8 cellular contexts compared by ENCODE assay signal in the genomic region with DNA sequence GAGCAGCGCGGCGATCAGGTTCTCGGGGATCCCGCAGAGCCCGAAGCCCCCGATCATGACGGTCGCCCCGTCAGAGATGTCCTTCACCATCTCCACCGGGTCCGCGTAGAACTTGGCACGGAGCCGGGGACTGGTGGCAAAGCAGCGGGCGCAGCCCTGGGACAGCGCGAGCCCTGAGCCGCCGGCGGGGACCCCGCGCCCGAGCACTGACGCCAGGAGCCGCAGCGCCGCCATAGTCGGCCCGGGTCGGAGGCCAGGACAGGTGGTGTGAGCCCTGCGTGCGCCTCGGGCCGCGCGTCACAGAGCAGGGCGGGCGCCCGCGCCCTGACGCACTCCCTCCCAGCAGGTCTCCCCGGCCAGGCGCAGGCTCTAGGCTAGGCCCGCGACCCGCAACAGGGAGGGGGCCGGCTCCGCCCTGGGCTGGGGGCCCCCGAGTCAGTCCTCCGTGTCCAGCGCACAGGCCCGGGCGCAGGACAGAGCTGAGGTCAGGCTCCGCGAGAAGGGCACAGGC. TPM values are rescaled to one million over a fixed set of nuclear protein-coding genes. Genes with fewer than 3 reads are reported as not detected.
DNase-seq lines count a peak whose midpoint lies in the region; ATAC-seq and TF ChIP-seq lines count a peak whose summit lies in the region.
"Not testable (repeated sequence)": the region's sequence is repeated elsewhere in the genome, so short reads cannot be mapped to it uniquely, and the experiment has no call there.

TSS of gene OXCT2 (minus strand) at position 327 of the 511 bp plus-strand sequence. CDS start at position 234, 93 bp downstream.

- H2AK5ac ChIP-seq in IMR-90 (ENCODE audit: low read depth, low read length), result not testable (repeated sequence)

- not testable (repeated sequence) for H3K18ac ChIP-seq in IMR-90 (ENCODE audit: low read depth, low read length)

- not testable (repeated sequence) for DNase-seq in IMR-90; activated CD8-positive, alpha-beta memory T cell treated with anti-CD3 and anti-CD28 coated beads, Interleukin-2, amount 10 ng/mL, durations not matched to agents 7 days and 5 days; breast epithelium (ENCODE audit: low spot score in 2 of 2); fibroblast of villous mesenchyme (ENCODE audit: low read depth); left lobe of liver (ENCODE audit: low spot score); osteoblast (ENCODE audit: insufficient read length, low spot score, missing footprints); testis

- not testable (repeated sequence) for ATAC-seq in IMR-90 (ENCODE audit: low read depth)
- peak; percentile 52 for ATAC-seq in activated CD8-positive, alpha-beta memory T cell treated with anti-CD3 and anti-CD28 coated beads, Interleukin-2, amount 10 ng/mL, durations not matched to agents 7 days and 5 days
- peak; percentile 41 for ATAC-seq in left lobe of liver

- TF ChIP-seq CTCF in IMR-90 (conservative IDR thresholded peaks at IDR 0.05; ENCODE audit: low read depth, low read length); breast epithelium (IDR thresholded peaks at IDR 0.05); fibroblast of villous mesenchyme (IDR thresholded peaks at IDR 0.05; ENCODE audit: insufficient read depth, low read depth, low read length); osteoblast (IDR thresholded peaks at IDR 0.05; ENCODE audit: extremely low read depth, low read depth, low read length); testis (IDR thresholded peaks at IDR 0.05): not testable (repeated sequence)

- peak within 1 kb of the TSS; percentile 63 for H3K4me3 Mint-ChIP-seq in activated CD8-positive, alpha-beta memory T cell treated with anti-CD3 and anti-CD28 coated beads, Interleukin-2, amount 10 ng/mL, durations not matched to agents 7 days and 5 days

- H2BK15ac ChIP-seq in IMR-90 (ENCODE audit: low read depth, low read length), result not testable (repeated sequence)

- not testable (repeated sequence) for H2BK5ac ChIP-seq in IMR-90 (ENCODE audit: low read depth, low read length, poor library complexity, severe bottlenecking)

- not testable (repeated sequence) for H3K9me1 ChIP-seq in IMR-90 (ENCODE audit: insufficient read depth, low read length)

- not testable (repeated sequence) for H3K36me3 ChIP-seq in ES-I3 (ENCODE audit: insufficient read depth, low read length); IMR-90 (ENCODE audit: control insufficient read depth, insufficient read depth, low read length); breast epithelium; osteoblast (ENCODE audit: insufficient read depth, low read length); testis (ENCODE audit: low read depth, missing control alignments)

- not testable (repeated sequence) for H4K5ac ChIP-seq in IMR-90 (ENCODE audit: low read depth, low read length)

- H3K9me3 ChIP-seq in ES-I3 (ENCODE audit: control insufficient read depth, insufficient read depth, low read length); IMR-90 (ENCODE audit: control insufficient read depth, insufficient read depth, low read length); breast epithelium; osteoblast (ENCODE audit: low read depth, low read length); testis: not testable (repeated sequence)

- H2BK120ac ChIP-seq in IMR-90 (ENCODE audit: low read depth, low read length), result not testable (repeated sequence)

- H2BK20ac ChIP-seq in IMR-90 (ENCODE audit: low read depth, low read length), result not testable (repeated sequence)

- not testable (repeated sequence) for H3K79me1 ChIP-seq in IMR-90 (ENCODE audit: low read depth in 1 of 2, low read length in 2 of 2)

- peak within 1 kb of the TSS; percentile 25; the same call in 1 of the 2 replicates for H3K4me2 ChIP-seq in IMR-90 (ENCODE audit: low read depth, low read length)
- H3K4me2 ChIP-seq in osteoblast (ENCODE audit: insufficient read depth, low read length), result peak within 1 kb of the TSS; percentile 28

- H3K27ac Mint-ChIP-seq in activated CD8-positive, alpha-beta memory T cell treated with anti-CD3 and anti-CD28 coated beads, Interleukin-2, amount 10 ng/mL, durations not matched to agents 7 days and 5 days, result not testable (repeated sequence)

- not testable (repeated sequence) for H3K27me3 Mint-ChIP-seq in activated CD8-positive, alpha-beta memory T cell treated with anti-CD3 and anti-CD28 coated beads, Interleukin-2, amount 10 ng/mL, durations not matched to agents 7 days and 5 days

- not testable (repeated sequence) for H3K4me1 ChIP-seq in ES-I3 (ENCODE audit: insufficient read depth, low read length); IMR-90 (ENCODE audit: control insufficient read depth, insufficient read depth, low read length); breast epithelium; osteoblast (ENCODE audit: insufficient read depth, low read length); testis

- H3K27ac ChIP-seq in IMR-90 (ENCODE audit: insufficient read depth, low read length); breast epithelium; osteoblast (ENCODE audit: low read depth, low read length); testis: not testable (repeated sequence)

- H4K8ac ChIP-seq in IMR-90 (ENCODE audit: low read depth in 2 of 2, low read length in 2 of 2), result peak within 1 kb of the TSS; percentile 30 to 50; a peak in 1 of 4 replicates

- not testable (repeated sequence) for H3K9me3 Mint-ChIP-seq in activated CD8-positive, alpha-beta memory T cell treated with anti-CD3 and anti-CD28 coated beads, Interleukin-2, amount 10 ng/mL, durations not matched to agents 7 days and 5 days (ENCODE audit: low read depth)

- CTCF ChIA-PET in IMR-90 (lab: Yijun Ruan, JAX); activated CD8-positive, alpha-beta memory T cell treated with anti-CD3 and anti-CD28 coated beads, Interleukin-2, amount 10 ng/mL, durations not matched to agents 7 days and 5 days (lab: Charles Lee): not testable (repeated sequence)

- H2AFZ ChIP-seq in IMR-90 (replicated peaks; ENCODE audit: low read length, poor library complexity), result peak within 1 kb of the TSS; percentile 68
- H2AFZ ChIP-seq in osteoblast (ENCODE audit: low read length), result not testable (repeated sequence)

- not testable (repeated sequence) for H4K20me1 ChIP-seq in IMR-90 (ENCODE audit: insufficient read depth, low read length); osteoblast (ENCODE audit: insufficient read depth, low read length)

- H4K91ac ChIP-seq in IMR-90 (ENCODE audit: insufficient read depth, low read depth, low read length), result not testable (repeated sequence)

- not testable (repeated sequence) for H2AK9ac ChIP-seq in IMR-90 (replicated peaks; ENCODE audit: low read depth, low read length, poor library complexity)

- H3K23ac ChIP-seq in IMR-90 (ENCODE audit: low read depth, low read length), result not testable (repeated sequence)

- H3K56ac ChIP-seq in IMR-90 (ENCODE audit: extremely low read depth, insufficient read depth, low read length), result not testable (repeated sequence)

- not testable (repeated sequence) for H3K4ac ChIP-seq in IMR-90 (ENCODE audit: low read depth, low read length)

- BruUV-seq in IMR-90 (replicated peaks; lab: Mats Ljungman, UMichigan), result not testable (repeated sequence)

- no CpG with 5 or more reads among the region's 57 CpGs for WGBS in IMR-90 (ENCODE audit: extremely low coverage in 2 of 2, insufficient read length in 1 of 2), 2 experiments
- WGBS in testis, 2 donors, result no CpG with 5 or more reads among the region's 57 CpGs

- peak within 1 kb of the TSS; percentile 45; the same call in 1 of the 2 replicates for H3K9ac ChIP-seq in ES-I3 (ENCODE audit: low read depth, low read length)
- not testable (repeated sequence) for H3K9ac ChIP-seq in IMR-90 (ENCODE audit: low read depth, low read length)

- TF ChIP-seq RAD21 in IMR-90 (IDR thresholded peaks at IDR 0.05; ENCODE audit: low read length), result not testable (repeated sequence)

- not testable (repeated sequence) for H3K4me1 Mint-ChIP-seq in activated CD8-positive, alpha-beta memory T cell treated with anti-CD3 and anti-CD28 coated beads, Interleukin-2, amount 10 ng/mL, durations not matched to agents 7 days and 5 days

- intact Hi-C loops in IMR-90 (cut with micrococcal nuclease); breast epithelium (cut with DNase I; ENCODE audit: low total_unique reads); testis (cut with DNase I; ENCODE audit: low total_unique reads): not testable (repeated sequence)

- not testable (repeated sequence) for H3K36me3 Mint-ChIP-seq in activated CD8-positive, alpha-beta memory T cell treated with anti-CD3 and anti-CD28 coated beads, Interleukin-2, amount 10 ng/mL, durations not matched to agents 7 days and 5 days

- dilution Hi-C loops in IMR-90 (cut with HindIII; ENCODE audit: low sequenced_read_pairs, unreplicated experiment), result not testable (repeated sequence)

- not testable (repeated sequence) for H3K14ac ChIP-seq in IMR-90 (replicated peaks; ENCODE audit: low read depth, low read length)

- in situ Hi-C loops in IMR-90 (cut with MboI; ENCODE audit: low sequenced_read_pairs), result not testable (repeated sequence)

- H3K79me2 ChIP-seq in osteoblast (ENCODE audit: insufficient read depth, low read length), result not testable (repeated sequence)

- POLR2A ChIA-PET in IMR-90 (lab: Charles Lee; ENCODE audit: unreplicated experiment), result not testable (repeated sequence)

- H3K27me3 ChIP-seq in IMR-90 (ENCODE audit: control insufficient read depth, insufficient read depth, low read length); breast epithelium; osteoblast (ENCODE audit: insufficient read depth, low read length); testis: not testable (repeated sequence)

- TF ChIP-seq POLR2A in IMR-90 (IDR thresholded peaks at IDR 0.05; ENCODE audit: low read depth, low read length); breast epithelium (IDR thresholded peaks at IDR 0.05); testis (IDR thresholded peaks at IDR 0.05): not testable (repeated sequence)

- H3K4me3 ChIP-seq in IMR-90 (ENCODE audit: insufficient read depth, low read depth, low read length) (peak within 1 kb of the TSS; percentile 44), breast epithelium (peak within 1 kb of the TSS in 2 of 3 donors; percentile 25 to 51), fibroblast of villous mesenchyme (ENCODE audit: low read depth, low read length) (peak within 1 kb of the TSS; percentile 41), osteoblast (ENCODE audit: insufficient read depth, low read length) (peak within 1 kb of the TSS; percentile 47)
- H3K4me3 ChIP-seq in testis, result not testable (repeated sequence)

RNA-seq across cellular contexts. Expression of gene OXCT2, which starts in this region (rescaled TPM):
- total RNA-seq in IMR-90 (2012; rRNA removed) (0.18 and 0.28 TPM in 2 replicates), breast epithelium (under 1 TPM in 2 of 3 donors, not detected in 1; 0.32 to 0.66 TPM), fibroblast of villous mesenchyme (1.7 and 5.2 TPM in 2 replicates), left lobe of liver (not detected), osteoblast (1.1 and 1.2 TPM in 2 replicates), testis (10 to 100 TPM; 28.6 to 90.0 TPM)
- polyA plus RNA-seq in IMR-90 (2012; rRNA removed) (0.22 and 0.30 TPM in 2 replicates), testis (ENCODE audit: insufficient read depth, low read depth, low replicate concordance) (78.8 TPM)
- polyA plus RNA-seq in IMR-90 (2012; cell fraction: cytosol; rRNA removed), result 0.26 and 0.49 TPM in 2 replicates
- 0.44 and 0.53 TPM in 2 replicates for polyA plus RNA-seq in IMR-90 (2012; cell fraction: nucleus; rRNA removed; ENCODE audit: low replicate concordance)
- total RNA-seq in activated CD8-positive, alpha-beta memory T cell treated with anti-CD3 and anti-CD28 coated beads, Interleukin-2, amount 10 ng/mL, durations not matched to agents 7 days and 5 days, result 1 to 10 TPM in 1 of 2 experiments, under 1 TPM in 1; 0.82 to 1.0 TPM

Comparison
In these comparisons a context has a peak if more than half of its experiments do, and no peak if none do; other contexts are left out.
1. RNA of gene OXCT2 (polyA plus RNA-seq): 78.8 TPM in testis (single experiment); 0.22 to 0.53 TPM in IMR-90; every median in the first group is over 10 times any median in the second.
2. Peak in ATAC-seq in left lobe of liver; RNA of the gene not detected or under 1 TPM.